ENCODE assay signal across 8 cellular contexts in the genomic region with DNA sequence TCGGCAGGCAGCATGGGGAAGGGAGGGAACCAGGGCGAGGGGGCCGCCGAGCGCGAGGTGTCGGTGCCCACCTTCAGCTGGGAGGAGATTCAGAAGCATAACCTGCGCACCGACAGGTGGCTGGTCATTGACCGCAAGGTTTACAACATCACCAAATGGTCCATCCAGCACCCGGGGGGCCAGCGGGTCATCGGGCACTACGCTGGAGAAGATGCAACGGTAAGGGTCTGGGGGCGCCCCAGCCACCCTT. TPM values are rescaled to one million over a fixed set of nuclear protein-coding genes. Genes with fewer than 3 reads are reported as not detected.
DNase-seq lines count a peak whose midpoint lies in the region; ATAC-seq, FAIRE-seq and TF ChIP-seq lines count a peak whose summit lies in the region.

No MANE protein-coding gene starts in this region.

- peak overlapping the region; percentile 100 for H3K4me2 ChIP-seq in A549

- H3K36me3 ChIP-seq in HEK293 (ENCODE audit: control insufficient read depth in 2 of 2, insufficient read depth in 1 of 2, low read length in 2 of 2) = no peaks in the 10 kb centered on the region
- peaks cover 50% of the 10 kb centered on the region for H3K36me3 ChIP-seq in mesodermal cell (ENCODE audit: control insufficient read depth, insufficient read depth, low read length)

- no peaks in the 10 kb centered on the region for H3K9me3 ChIP-seq in A549
- H3K9me3 ChIP-seq in HEK293 (ENCODE audit: control insufficient read depth, insufficient read depth, low read depth, low read length) = no peaks in the 10 kb centered on the region
- no peaks in the 10 kb centered on the region for H3K9me3 ChIP-seq in mesodermal cell (ENCODE audit: control insufficient read depth, low read length)

- H3K36me3 Mint-ChIP-seq in brain = no peaks in the 10 kb centered on the region

- no peak for TF ChIP-seq POLR2A in A549 (IDR thresholded peaks at IDR 0.05; ENCODE audit: low read length)

- H3K4me1 ChIP-seq in A549 = peaks cover 46% of the 10 kb centered on the region
- H3K4me1 ChIP-seq in HEK293 (ENCODE audit: control insufficient read depth, insufficient read depth, low read length) = peaks cover 10% of the 10 kb centered on the region; the same call in 1 of the 2 replicates
- H3K4me1 ChIP-seq in mesodermal cell (ENCODE audit: control insufficient read depth, insufficient read depth, low read length, poor library complexity, severe bottlenecking) = peaks cover 37% of the 10 kb centered on the region

- H3K27ac ChIP-seq in A549 (peak overlapping the region; percentile 96 to 100), HEK293 (ENCODE audit: extremely low read depth, low read depth, low read length) (peak overlapping the region; percentile 96), mesodermal cell (ENCODE audit: low read depth, low read length, severe bottlenecking) (peak overlapping the region; percentile 92)

- H3K4me3 Mint-ChIP-seq in brain = peak overlapping the region; percentile 83 to 90 (median 88)

- TF ChIP-seq CTCF in A549 (IDR thresholded peaks at IDR 0.05) (no peak), HEK293 (tag by site-specific recombination; IDR thresholded peaks at IDR 0.05) (no peak), brain (conservative IDR thresholded peaks at IDR 0.05) (no peak)

- ATAC-seq in A549 = no peak; a peak in 5 of 6 replicates
- ATAC-seq in HG03045 (IDR thresholded peaks at IDR 0.05; ENCODE audit: unreplicated experiment) = no peak

- WGBS in A549 (ENCODE audit: missing lambda C conversion rate) = 2% methylated on average over 12 of the region's 16 CpGs
- 0% methylated on average over 15 to 16 of the region's 16 CpGs for WGBS in mesodermal cell (ENCODE audit: insufficient coverage in 2 of 2), 2 experiments

- H3K4me1 Mint-ChIP-seq in brain = peaks cover 62% of the 10 kb centered on the region

- TF ChIP-seq RAD21 in A549 (conservative IDR thresholded peaks at IDR 0.05 in 1 of 2, IDR thresholded peaks at IDR 0.05 in 1 of 2) = no peak

- no peak for FAIRE-seq in A549 (lab: Jason Lieb, UNC)

- POLR2A ChIA-PET in A549 (lab: Yijun Ruan, JAX) (interaction anchor here (0.6 to 3.7 kb wide), 4 partner anchors 12 to 41 kb away, joined by 3 to 71 read pairs (median 4); a partner anchor contains a TSS), HEK293 (lab: Yijun Ruan, JAX) (interaction anchor here (0.8 to 2.1 kb wide), 6 partner anchors 12 to 110 kb away, joined by 3 to 55 read pairs (median 4); a partner anchor contains a TSS)

- peak overlapping the region; percentile 100 for H3K4me3 ChIP-seq in A549
- H3K4me3 ChIP-seq in HEK293 (ENCODE audit: low read depth, low read length) = peak overlapping the region; percentile 62
- peak overlapping the region; percentile 97 for H3K4me3 ChIP-seq in mesodermal cell (ENCODE audit: extremely low read depth, insufficient read depth, low read length, poor library complexity, severe bottlenecking)

- no peak for DNase-seq in A549 (ENCODE audit: low read depth in 1 of 2, low spot score in 1 of 2)
- DNase-seq in CD1c-positive myeloid dendritic cell (ENCODE audit: extremely low spot score) = no peak
- DNase-seq in NCI-H69 (lab: John Stamatoyannopoulos, UW) = no peak
- DNase-seq in HPDE6-E6E7 (ENCODE audit: extremely low spot score) = no peak

- peaks cover 5% of the 10 kb centered on the region for H3K27me3 Mint-ChIP-seq in brain

- peak overlapping the region; percentile 95 to 100 (median 99) for H3K27ac Mint-ChIP-seq in brain

- no peak for TF ChIP-seq EP300 in A549 (IDR thresholded peaks at IDR 0.05)

- CTCF ChIA-PET in A549 (lab: Yijun Ruan, JAX) (interaction anchor here (0.6 to 5.6 kb wide), 16 partner anchors 9 to 262 kb away, joined by 3 to 51 read pairs (median 8); a partner anchor contains a TSS), HEK293 (lab: Yijun Ruan, JAX) (interaction anchor here (0.6 to 3.1 kb wide), 8 partner anchors 9 to 280 kb away, joined by 3 to 13 read pairs (median 4); no protein-coding TSS in a partner anchor)

- peaks cover 0 to 2% (median 0%) of the 10 kb centered on the region in 5 experiments for H3K9me3 Mint-ChIP-seq in brain

TF ChIP-seq in A549, 52 proteins besides CTCF, POLR2A, EP300 and RAD21 (continues in another document):
- TF ChIP-seq MAFK (IDR thresholded peaks at IDR 0.05; ENCODE audit: partially characterized antibody) (no peak), ZSCAN20 (CRISPR knock-in tag; IDR thresholded peaks at IDR 0.05) (no peak), PHF8 (IDR thresholded peaks at IDR 0.05; ENCODE audit: borderline replicate concordance, low read depth) (peak; percentile 10; the same call in 1 of the 2 replicates), HOXB5 (CRISPR knock-in tag; IDR thresholded peaks at IDR 0.05) (no peak), MAZ (IDR thresholded peaks at IDR 0.05; ENCODE audit: borderline replicate concordance, low read depth, low read length) (no peak), HOXA7 (CRISPR knock-in tag; IDR thresholded peaks at IDR 0.05) (no peak), JUN (IDR thresholded peaks at IDR 0.05) (peak in 1 of 2 experiments; percentile 10; a peak in 1 of 5 replicates), FOSB (CRISPR knock-in tag; IDR thresholded peaks at IDR 0.05) (no peak)
- TF ChIP-seq, protein P1, sequence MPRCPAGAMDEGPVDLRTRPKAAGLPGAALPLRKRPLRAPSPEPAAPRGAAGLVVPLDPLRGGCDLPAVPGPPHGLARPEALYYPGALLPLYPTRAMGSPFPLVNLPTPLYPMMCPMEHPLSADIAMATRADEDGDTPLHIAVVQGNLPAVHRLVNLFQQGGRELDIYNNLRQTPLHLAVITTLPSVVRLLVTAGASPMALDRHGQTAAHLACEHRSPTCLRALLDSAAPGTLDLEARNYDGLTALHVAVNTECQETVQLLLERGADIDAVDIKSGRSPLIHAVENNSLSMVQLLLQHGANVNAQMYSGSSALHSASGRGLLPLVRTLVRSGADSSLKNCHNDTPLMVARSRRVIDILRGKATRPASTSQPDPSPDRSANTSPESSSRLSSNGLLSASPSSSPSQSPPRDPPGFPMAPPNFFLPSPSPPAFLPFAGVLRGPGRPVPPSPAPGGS (IDR thresholded peaks at IDR 0.05) = no peak

TF ChIP-seq in HEK293, 187 proteins besides CTCF, POLR2A, EP300 and RAD21 (continues in another document):
- TF ChIP-seq ZFP37 (tag by site-specific recombination; IDR thresholded peaks at IDR 0.05) (no peak), ZBTB20 (tag by site-specific recombination; IDR thresholded peaks at IDR 0.05) (peak; percentile 20; the same call in 1 of the 2 replicates), SCRT2 (tag by site-specific recombination; IDR thresholded peaks at IDR 0.05) (0 out of 2 replicates have a peak, but pooled peaks have one; percentile 41), KLF16 (tag by site-specific recombination; IDR thresholded peaks at IDR 0.05) (no peak), ZNF169 (tag by site-specific recombination; IDR thresholded peaks at IDR 0.05) (no peak), ZNF335 (tag by site-specific recombination; conservative IDR thresholded peaks at IDR 0.05) (peak; percentile 55)
- TF ChIP-seq, protein P2, sequence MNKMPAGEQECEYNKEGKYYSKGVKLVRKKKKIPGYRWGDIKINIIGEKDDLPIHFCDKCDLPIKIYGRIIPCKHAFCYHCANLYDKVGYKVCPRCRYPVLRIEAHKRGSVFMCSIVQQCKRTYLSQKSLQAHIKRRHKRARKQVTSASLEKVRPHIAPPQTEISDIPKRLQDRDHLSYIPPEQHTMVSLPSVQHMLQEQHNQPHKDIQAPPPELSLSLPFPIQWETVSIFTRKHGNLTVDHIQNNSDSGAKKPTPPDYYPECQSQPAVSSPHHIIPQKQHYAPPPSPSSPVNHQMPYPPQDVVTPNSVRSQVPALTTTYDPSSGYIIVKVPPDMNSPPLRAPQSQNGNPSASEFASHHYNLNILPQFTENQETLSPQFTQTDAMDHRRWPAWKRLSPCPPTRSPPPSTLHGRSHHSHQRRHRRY (tag by site-specific recombination; IDR thresholded peaks at IDR 0.05) = no peak

RNA-seq across cellular contexts. Expression of a gene that starts 0.2 kb away (rescaled TPM):
- polyA plus RNA-seq in A549 (2011; rRNA removed) (215 and 278 TPM in 2 replicates), A549 (2017; fragmentation: RNase III; extraction: RNeasy Plus Mini Kit Qiagen cat#74134 plus additional on column Dnase treatment) (184 to 391 TPM (median 352 TPM) in 3 replicates), brain (ENCODE audit: insufficient read depth, low read depth, low replicate concordance) (266 TPM)
- 187 and 222 TPM in 2 replicates for polyA plus RNA-seq in A549 (2012; cell fraction: cytosol; rRNA removed)
- polyA plus RNA-seq in A549 (2012; cell fraction: nucleus; rRNA removed) = 358 and 370 TPM in 2 replicates
- polyA minus RNA-seq in A549 (2011; rRNA and poly(A)+ RNA removed) = 649 and 679 TPM in 2 replicates
- 708 TPM for polyA plus RNA-seq in mesodermal cell (2013, experiment 1 of 2)
- polyA plus RNA-seq in mesodermal cell (2013, experiment 2 of 2) = 593 TPM

RNA-seq across cellular contexts. Expression of a gene that starts 11.5 kb away (rescaled TPM):
- polyA plus RNA-seq in A549 (2011; rRNA removed) (163 and 175 TPM in 2 replicates), A549 (2017; fragmentation: RNase III; extraction: RNeasy Plus Mini Kit Qiagen cat#74134 plus additional on column Dnase treatment) (121 to 205 TPM (median 189 TPM) in 3 replicates), brain (ENCODE audit: insufficient read depth, low read depth, low replicate concordance) (103 TPM)
- polyA plus RNA-seq in A549 (2012; cell fraction: cytosol; rRNA removed) = 87.7 and 130 TPM in 2 replicates
- polyA plus RNA-seq in A549 (2012; cell fraction: nucleus; rRNA removed) = 112 and 123 TPM in 2 replicates
- 286 and 310 TPM in 2 replicates for polyA minus RNA-seq in A549 (2011; rRNA and poly(A)+ RNA removed)
- 174 TPM for polyA plus RNA-seq in mesodermal cell (2013, experiment 1 of 2)
- polyA plus RNA-seq in mesodermal cell (2013, experiment 2 of 2) = 172 TPM

RNA-seq across cellular contexts. Expression of a gene that starts 35.6 kb away (rescaled TPM):
- polyA plus RNA-seq in A549 (2011; rRNA removed) (36.3 and 38.4 TPM in 2 replicates), A549 (2017; fragmentation: RNase III; extraction: RNeasy Plus Mini Kit Qiagen cat#74134 plus additional on column Dnase treatment) (99.7 to 105 TPM (median 104 TPM) in 3 replicates), brain (ENCODE audit: insufficient read depth, low read depth, low replicate concordance) (74.9 TPM)
- 65.4 and 69.1 TPM in 2 replicates for polyA plus RNA-seq in A549 (2012; cell fraction: cytosol; rRNA removed)
- polyA plus RNA-seq in A549 (2012; cell fraction: nucleus; rRNA removed) = 61.1 and 70.5 TPM in 2 replicates
- polyA minus RNA-seq in A549 (2011; rRNA and poly(A)+ RNA removed) = 38.6 and 47.2 TPM in 2 replicates
- 34.0 TPM for polyA plus RNA-seq in mesodermal cell (2013, experiment 1 of 2)
- 29.7 TPM for polyA plus RNA-seq in mesodermal cell (2013, experiment 2 of 2)

RNA-seq across cellular contexts. Expression of a gene that starts 35.9 kb away (rescaled TPM):
- polyA plus RNA-seq in A549 (2011; rRNA removed) (280 and 375 TPM in 2 replicates), A549 (2017; fragmentation: RNase III; extraction: RNeasy Plus Mini Kit Qiagen cat#74134 plus additional on column Dnase treatment) (232 to 262 TPM (median 257 TPM) in 3 replicates), brain (ENCODE audit: insufficient read depth, low read depth, low replicate concordance) (370 TPM)
- polyA plus RNA-seq in A549 (2012; cell fraction: cytosol; rRNA removed) = 374 and 375 TPM in 2 replicates
- 150 and 167 TPM in 2 replicates for polyA plus RNA-seq in A549 (2012; cell fraction: nucleus; rRNA removed)
- polyA minus RNA-seq in A549 (2011; rRNA and poly(A)+ RNA removed) = 117 and 178 TPM in 2 replicates
- polyA plus RNA-seq in mesodermal cell (2013, experiment 1 of 2) = 270 TPM
- polyA plus RNA-seq in mesodermal cell (2013, experiment 2 of 2) = 257 TPM
